2 cellular contexts compared by ENCODE assay signal in the genomic region with DNA sequence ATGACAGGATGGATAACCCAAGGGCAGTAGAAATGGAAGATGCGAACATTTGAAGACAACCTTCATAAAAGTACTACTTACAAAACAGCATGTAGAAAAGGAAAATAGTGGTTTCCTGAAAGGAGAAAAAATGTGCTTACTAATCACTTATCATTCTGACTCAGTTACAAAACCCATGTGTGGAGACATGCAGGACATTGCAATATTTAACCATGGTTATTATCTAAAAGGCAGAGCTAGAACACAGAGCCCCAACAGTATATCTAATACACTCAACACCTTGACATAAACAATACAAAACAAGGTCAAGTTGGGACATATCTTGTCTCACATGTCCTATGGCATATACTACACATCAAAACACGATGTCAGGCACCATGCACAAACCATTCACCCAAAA.
TF ChIP-seq lines count a peak whose summit lies in the region.

No MANE protein-coding gene starts in this region.

TF ChIP-seq in H1, 55 proteins besides CTCF, POLR2A, EP300 and RAD21:
- no peak for TF ChIP-seq EGR1 (IDR thresholded peaks at IDR 0.05; ENCODE audit: borderline replicate concordance, low read depth, low read length)
- TF ChIP-seq MAFK (IDR thresholded peaks at IDR 0.05; ENCODE audit: low read depth, low read length): 0 out of 2 replicates have a peak, but pooled peaks have one; percentile 38
- no peak for TF ChIP-seq BRCA1 (IDR thresholded peaks at IDR 0.05; ENCODE audit: low read depth, low read length)

TF ChIP-seq in SK-N-SH, 30 proteins besides CTCF, POLR2A, EP300 and RAD21:
- TF ChIP-seq NFIC (IDR thresholded peaks at IDR 0.05; ENCODE audit: borderline replicate concordance) (no peak), TAF1 (IDR thresholded peaks at IDR 0.05; ENCODE audit: borderline replicate concordance, low read depth, low read length) (no peak), RCOR1 (IDR thresholded peaks at IDR 0.05; ENCODE audit: low read length) (no peak), RXRA (IDR thresholded peaks at IDR 0.05; ENCODE audit: borderline replicate concordance, low read depth) (no peak), RFX5 (IDR thresholded peaks at IDR 0.05; ENCODE audit: low read length) (no peak), TCF12 (IDR thresholded peaks at IDR 0.05) (no peak), NRF1 (IDR thresholded peaks at IDR 0.05; ENCODE audit: low read depth, low read length) (no peak), FOXJ3 (CRISPR knock-in tag; IDR thresholded peaks at IDR 0.05) (no peak), EZH2phosphoT487 (IDR thresholded peaks at IDR 0.05; ENCODE audit: borderline replicate concordance, low read depth) (no peak), SIN3A (IDR thresholded peaks at IDR 0.05; ENCODE audit: borderline replicate concordance, low read depth, low read length) (no peak), POLR2AphosphoS5 (IDR thresholded peaks at IDR 0.05; ENCODE audit: low read depth, low read length) (no peak), JUND (IDR thresholded peaks at IDR 0.05) (no peak)
- TF ChIP-seq, protein P1, sequence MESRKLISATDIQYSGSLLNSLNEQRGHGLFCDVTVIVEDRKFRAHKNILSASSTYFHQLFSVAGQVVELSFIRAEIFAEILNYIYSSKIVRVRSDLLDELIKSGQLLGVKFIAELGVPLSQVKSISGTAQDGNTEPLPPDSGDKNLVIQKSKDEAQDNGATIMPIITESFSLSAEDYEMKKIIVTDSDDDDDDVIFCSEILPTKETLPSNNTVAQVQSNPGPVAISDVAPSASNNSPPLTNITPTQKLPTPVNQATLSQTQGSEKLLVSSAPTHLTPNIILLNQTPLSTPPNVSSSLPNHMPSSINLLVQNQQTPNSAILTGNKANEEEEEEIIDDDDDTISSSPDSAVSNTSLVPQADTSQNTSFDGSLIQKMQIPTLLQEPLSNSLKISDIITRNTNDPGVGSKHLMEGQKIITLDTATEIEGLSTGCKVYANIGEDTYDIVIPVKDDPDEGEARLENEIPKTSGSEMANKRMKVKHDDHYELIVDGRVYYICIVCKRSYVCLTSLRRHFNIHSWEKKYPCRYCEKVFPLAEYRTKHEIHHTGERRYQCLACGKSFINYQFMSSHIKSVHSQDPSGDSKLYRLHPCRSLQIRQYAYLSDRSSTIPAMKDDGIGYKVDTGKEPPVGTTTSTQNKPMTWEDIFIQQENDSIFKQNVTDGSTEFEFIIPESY (IDR thresholded peaks at IDR 0.05; ENCODE audit: borderline replicate concordance, low read depth): no peak
- TF ChIP-seq, protein P2, sequence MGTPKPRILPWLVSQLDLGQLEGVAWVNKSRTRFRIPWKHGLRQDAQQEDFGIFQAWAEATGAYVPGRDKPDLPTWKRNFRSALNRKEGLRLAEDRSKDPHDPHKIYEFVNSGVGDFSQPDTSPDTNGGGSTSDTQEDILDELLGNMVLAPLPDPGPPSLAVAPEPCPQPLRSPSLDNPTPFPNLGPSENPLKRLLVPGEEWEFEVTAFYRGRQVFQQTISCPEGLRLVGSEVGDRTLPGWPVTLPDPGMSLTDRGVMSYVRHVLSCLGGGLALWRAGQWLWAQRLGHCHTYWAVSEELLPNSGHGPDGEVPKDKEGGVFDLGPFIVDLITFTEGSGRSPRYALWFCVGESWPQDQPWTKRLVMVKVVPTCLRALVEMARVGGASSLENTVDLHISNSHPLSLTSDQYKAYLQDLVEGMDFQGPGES (IDR thresholded peaks at IDR 0.05; ENCODE audit: low read depth, low read length): no peak
- TF ChIP-seq, protein P3, sequence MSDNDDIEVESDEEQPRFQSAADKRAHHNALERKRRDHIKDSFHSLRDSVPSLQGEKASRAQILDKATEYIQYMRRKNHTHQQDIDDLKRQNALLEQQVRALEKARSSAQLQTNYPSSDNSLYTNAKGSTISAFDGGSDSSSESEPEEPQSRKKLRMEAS (IDR thresholded peaks at IDR 0.05; ENCODE audit: low read depth): no peak
- TF ChIP-seq, protein P4, sequence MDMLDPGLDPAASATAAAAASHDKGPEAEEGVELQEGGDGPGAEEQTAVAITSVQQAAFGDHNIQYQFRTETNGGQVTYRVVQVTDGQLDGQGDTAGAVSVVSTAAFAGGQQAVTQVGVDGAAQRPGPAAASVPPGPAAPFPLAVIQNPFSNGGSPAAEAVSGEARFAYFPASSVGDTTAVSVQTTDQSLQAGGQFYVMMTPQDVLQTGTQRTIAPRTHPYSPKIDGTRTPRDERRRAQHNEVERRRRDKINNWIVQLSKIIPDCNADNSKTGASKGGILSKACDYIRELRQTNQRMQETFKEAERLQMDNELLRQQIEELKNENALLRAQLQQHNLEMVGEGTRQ (IDR thresholded peaks at IDR 0.05; ENCODE audit: borderline replicate concordance, low read depth, low read length): no peak
